Comparison of ENCODE assay signal across 15 cellular contexts in the genomic region with DNA sequence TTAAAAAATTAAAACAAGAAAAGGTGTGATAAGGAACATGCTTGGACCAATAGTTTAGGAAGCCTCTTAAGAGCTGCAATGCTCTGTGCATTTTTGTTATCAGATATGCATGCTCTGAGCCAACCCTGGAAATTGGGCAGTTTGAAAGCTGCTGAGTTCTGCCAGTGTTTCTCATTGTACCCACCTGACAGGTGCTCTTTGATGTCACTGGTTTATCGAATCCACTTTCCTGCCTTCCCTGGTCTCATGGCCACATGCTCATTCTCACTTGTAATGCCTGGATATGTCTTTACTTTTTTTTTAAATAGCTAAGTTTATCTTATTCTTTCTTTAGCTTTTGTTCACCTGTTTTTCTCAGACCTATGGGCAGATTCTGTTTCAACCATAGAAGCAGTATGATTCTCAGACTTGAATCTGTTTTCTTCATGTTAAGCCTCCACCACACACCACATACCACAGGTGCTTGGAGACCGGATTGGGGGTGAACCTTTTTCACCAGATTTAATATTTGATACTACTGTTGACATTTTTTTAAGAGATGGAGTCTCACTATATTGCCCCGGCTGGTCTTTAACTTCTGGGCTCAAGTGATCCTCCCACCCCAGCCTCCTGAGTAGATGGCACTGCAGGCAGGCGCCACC.
"Had no signal": no experiment of that assay in that cellular context is flagged by ENCODE, and none has a peak within 500 bp of the region (broad histone marks: within the 10 kb centered on the region; RNA-seq: fewer than 3 reads in every experiment).

No MANE protein-coding gene starts in this region.

- H3K9me3 Mint-ChIP-seq: activated naive CD4-positive, alpha-beta T cell treated with anti-CD3 and anti-CD28 coated beads, Interleukin-2, amount 50 U/mL, for 24 hours; natural killer cell had no signal

- H3K4me1 ChIP-seq: prostate gland had no signal

- H3K4me3 Mint-ChIP-seq: activated naive CD4-positive, alpha-beta T cell treated with anti-CD3 and anti-CD28 coated beads, Interleukin-2, amount 50 U/mL, for 24 hours; natural killer cell had no signal

- H3K4me1 Mint-ChIP-seq: activated naive CD4-positive, alpha-beta T cell treated with anti-CD3 and anti-CD28 coated beads, Interleukin-2, amount 50 U/mL, for 24 hours had no signal

- H3K36me3 Mint-ChIP-seq: natural killer cell had no signal

- H3K27ac ChIP-seq: lower lobe of right lung, prostate gland, right lobe of liver, upper lobe of left lung had no signal

- H3K27me3 Mint-ChIP-seq: activated naive CD4-positive, alpha-beta T cell treated with anti-CD3 and anti-CD28 coated beads, Interleukin-2, amount 50 U/mL, for 24 hours had no signal

- ATAC-seq: esophagus mucosa, natural killer cell, right lobe of liver had no signal

- H3K4me3 ChIP-seq: lower lobe of right lung, prostate gland, right lobe of liver, upper lobe of left lung had no signal

- H3K27ac Mint-ChIP-seq: activated naive CD4-positive, alpha-beta T cell treated with anti-CD3 and anti-CD28 coated beads, Interleukin-2, amount 50 U/mL, for 24 hours had no signal

- H3K9me3 ChIP-seq: lower lobe of right lung, prostate gland, right lobe of liver, upper lobe of left lung had no signal

- H3K27me3 ChIP-seq: right lobe of liver, upper lobe of left lung had no signal

- DNase-seq: activated CD4-positive, alpha-beta T cell treated with anti-CD3 and anti-CD28 coated beads for 4 hours; activated effector memory CD4-positive, alpha-beta T cell treated with Interleukin-2 at 50 U/mL for 16 hours; amygdala; dermis blood vessel endothelial cell; hypothalamus; lower lobe of right lung; natural killer cell; nucleus accumbens; right lobe of liver; stimulated activated naive CD4-positive, alpha-beta T cell; T1000; upper lobe of left lung had no signal

- H3K36me3 ChIP-seq: prostate gland had no signal
